Comparison of ENCODE assay signal across 24 cellular contexts in genomic region chr12:102993537-102993936, GRCh38. TPM values are rescaled to one million over a fixed set of nuclear protein-coding genes. Genes with fewer than 3 reads are reported as not detected.
A peak's percentile ranks its signal among the peaks of the same experiment; 100 is the strongest.
DNase-seq lines count a peak whose midpoint lies in the region; ATAC-seq, FAIRE-seq and TF ChIP-seq lines count a peak whose summit lies in the region.
"Had no signal": no experiment of that assay in that cellular context is flagged by ENCODE, and none has a peak within 500 bp of the region (broad histone marks: within the 10 kb centered on the region; RNA-seq: fewer than 3 reads in every experiment).

No MANE protein-coding gene starts in this region.

- WGBS in GM12878 (ENCODE audit: insufficient coverage, insufficient replicate concordance, low lambda C conversion rate, missing lambda C conversion rate) = 28% methylated on average over 1 of the region's 1 CpG

- no peaks in the 10 kb centered on the region for H3K36me3 ChIP-seq in GM12878 (ENCODE audit: control insufficient read depth in 2 of 2, insufficient read depth in 2 of 2, low read length in 1 of 2)

- no TSS peak for BruUV-seq in GM12878 (replicated peaks; lab: Mats Ljungman, UMichigan)

- H2AFZ ChIP-seq in GM12878 (ENCODE audit: control insufficient read depth, low read depth, low read length) = no peak overlapping the region
- H2AFZ ChIP-seq: GM23248 had no signal

- CTCF ChIA-PET in activated CD8-positive, alpha-beta T cell treated with anti-CD3 and anti-CD28 coated beads, Interleukin-2, amount 10 ng/mL, durations not matched to agents 7 days and 5 days (lab: Charles Lee) = no interaction called here
- CTCF ChIA-PET in activated CD8-positive, alpha-beta T cell treated with anti-CD3 and anti-CD28 coated beads for 36 hours (lab: Charles Lee) = no interaction called here
- CTCF ChIA-PET in GM12878 (lab: Yijun Ruan, JAX) = interaction anchor here (0.7 to 4.1 kb wide), 19 partner anchors 9 to 555 kb away, joined by 3 to 18 read pairs (median 4); no protein-coding TSS in a partner anchor

- POLR2A ChIA-PET in activated CD8-positive, alpha-beta T cell treated with anti-CD3 and anti-CD28 coated beads, Interleukin-2, amount 10 ng/mL, durations not matched to agents 7 days and 5 days (lab: Charles Lee) = no interaction called here
- POLR2A ChIA-PET in activated CD8-positive, alpha-beta T cell treated with anti-CD3 and anti-CD28 coated beads for 36 hours (lab: Charles Lee) = no interaction called here
- POLR2A ChIA-PET in GM12878 (lab: Charles Lee) = interaction anchor here (0.8 to 1.9 kb wide), 6 partner anchors 9 to 509 kb away, joined by 3 to 6 read pairs (median 4); no protein-coding TSS in a partner anchor

- in situ Hi-C loops in KBM-7 (cut with MboI; ENCODE audit: low pct_unique_long_range_greater_than_20kb, low sequenced_read_pairs) (no loop called here), GM12878 (cut with MboI) (no loop called here)

- no peak overlapping the region for H3K9ac ChIP-seq in GM12878 (ENCODE audit: control insufficient read depth, insufficient read depth, low read length)
- H3K9ac ChIP-seq: GM23248 had no signal

- no peaks in the 10 kb centered on the region for H3K36me3 Mint-ChIP-seq in activated CD8-positive, alpha-beta T cell treated with anti-CD3 and anti-CD28 coated beads, Interleukin-2, amount 10 ng/mL, durations not matched to agents 7 days and 5 days (ENCODE audit: low read depth)
- H3K36me3 Mint-ChIP-seq in activated CD8-positive, alpha-beta T cell treated with anti-CD3 and anti-CD28 coated beads for 36 hours (ENCODE audit: low read depth) = no peaks in the 10 kb centered on the region
- H3K36me3 Mint-ChIP-seq in stimulated activated memory B cell treated with anti-CD40 and anti-IgM and Interleukin-4, amounts not matched to agents 10 μg/mL and 1 μg/mL and 100 μg/mL, for 72 hours = peaks cover 11% of the 10 kb centered on the region
- H3K36me3 Mint-ChIP-seq: CD4-positive, alpha-beta memory T cell had no signal

- TF ChIP-seq EP300 in GM12878 (IDR thresholded peaks at IDR 0.05; ENCODE audit: borderline replicate concordance in 1 of 2, control insufficient read depth in 1 of 2, low read depth in 2 of 2, low read length in 2 of 2) = no peak

- no peak for DNase-seq in activated CD8-positive, alpha-beta T cell treated with anti-CD3 and anti-CD28 coated beads, Interleukin-2, amount 10 ng/mL, durations not matched to agents 7 days and 5 days
- DNase-seq in activated CD8-positive, alpha-beta T cell treated with anti-CD3 and anti-CD28 coated beads for 36 hours = no peak
- DNase-seq in KBM-7 (peak; percentile 5), GM12878 (ENCODE audit: low read depth, low spot score) (no peak), Ammon's horn (ENCODE audit: low spot score) (no peak)
- no peak for DNase-seq in activated CD4-positive, alpha-beta T cell treated with anti-CD3 and anti-CD28 coated beads for 48 hours
- DNase-seq: 8988T, ACHN, AML-193, C1 segment of cervical spinal cord, Calu3, COR-L47, DMS53, DMS79 treated with DMSO at 0.1 percent for 48 hours, GM23248, H9 had no signal

- RAD21 ChIA-PET in GM12878 (lab: Charles Lee; ENCODE audit: unreplicated experiment) = interaction anchor here (0.7 to 5.0 kb wide), 18 partner anchors 9 to 286 kb away, joined by 3 to 54 read pairs (median 4); no protein-coding TSS in a partner anchor

- no peaks in the 10 kb centered on the region for H4K20me1 ChIP-seq in GM12878 (ENCODE audit: control insufficient read depth, insufficient read depth)

- peaks cover 13% of the 10 kb centered on the region for H3K4me1 Mint-ChIP-seq in activated CD8-positive, alpha-beta T cell treated with anti-CD3 and anti-CD28 coated beads, Interleukin-2, amount 10 ng/mL, durations not matched to agents 7 days and 5 days (ENCODE audit: low read depth)
- peaks cover 6% of the 10 kb centered on the region for H3K4me1 Mint-ChIP-seq in activated CD8-positive, alpha-beta T cell treated with anti-CD3 and anti-CD28 coated beads for 36 hours (ENCODE audit: low read depth)
- H3K4me1 Mint-ChIP-seq in stimulated activated memory B cell treated with anti-CD40 and anti-IgM and Interleukin-4, amounts not matched to agents 10 μg/mL and 1 μg/mL and 100 μg/mL, for 72 hours = no peaks in the 10 kb centered on the region
- H3K4me1 Mint-ChIP-seq: H9 had no signal

- no peak overlapping the region for H3K27ac Mint-ChIP-seq in activated CD8-positive, alpha-beta T cell treated with anti-CD3 and anti-CD28 coated beads, Interleukin-2, amount 10 ng/mL, durations not matched to agents 7 days and 5 days
- H3K27ac Mint-ChIP-seq in activated CD8-positive, alpha-beta T cell treated with anti-CD3 and anti-CD28 coated beads for 36 hours = no peak overlapping the region
- H3K27ac Mint-ChIP-seq in stimulated activated memory B cell treated with anti-CD40 and anti-IgM and Interleukin-4, amounts not matched to agents 10 μg/mL and 1 μg/mL and 100 μg/mL, for 72 hours = no peak overlapping the region
- H3K27ac Mint-ChIP-seq: CD4-positive, alpha-beta memory T cell; H9 had no signal

- no peak for FAIRE-seq in GM12878 (lab: Jason Lieb, UNC)
- FAIRE-seq: A549, G401.6, GM18507 had no signal

- no peak for TF ChIP-seq POLR2A in GM12878 (IDR thresholded peaks at IDR 0.05; ENCODE audit: low read depth, low read length)

- peak; percentile 39 for ATAC-seq in activated CD8-positive, alpha-beta T cell treated with anti-CD3 and anti-CD28 coated beads, Interleukin-2, amount 10 ng/mL, durations not matched to agents 7 days and 5 days
- no peak for ATAC-seq in activated CD8-positive, alpha-beta T cell treated with anti-CD3 and anti-CD28 coated beads for 36 hours
- ATAC-seq in GM12878 (peak; percentile 10; the same call in 2 of the 3 replicates), GM21576 (IDR thresholded peaks at IDR 0.05; ENCODE audit: unreplicated experiment) (no peak)
- ATAC-seq in stimulated activated memory B cell treated with anti-CD40 and anti-IgM and Interleukin-4, amounts not matched to agents 10 μg/mL and 1 μg/mL and 100 μg/mL, for 72 hours = peak; percentile 20
- ATAC-seq: HCT116 had no signal

- peaks cover 2% of the 10 kb centered on the region; the same call in 1 of the 3 replicates for H3K9me3 ChIP-seq in GM12878 (replicated peaks; ENCODE audit: control insufficient read depth, insufficient read depth, low read length)

- no peak overlapping the region for H3K4me2 ChIP-seq in GM12878 (ENCODE audit: control insufficient read depth, insufficient read depth)
- H3K4me2 ChIP-seq: A549 had no signal

- no peak overlapping the region for H3K27ac ChIP-seq in GM12878 (ENCODE audit: control insufficient read depth, insufficient read depth)
- H3K27ac ChIP-seq: A549, GM23248 had no signal

- TF ChIP-seq RAD21 in GM12878 (IDR thresholded peaks at IDR 0.05; ENCODE audit: insufficient read depth, low read depth, low read length) = no peak

- H3K4me3 ChIP-seq in GM12878 = no peak overlapping the region
- H3K4me3 ChIP-seq: A549, GM23248 had no signal

- no peaks in the 10 kb centered on the region for H3K9me3 Mint-ChIP-seq in activated CD8-positive, alpha-beta T cell treated with anti-CD3 and anti-CD28 coated beads, Interleukin-2, amount 10 ng/mL, durations not matched to agents 7 days and 5 days (ENCODE audit: insufficient read depth)
- peaks cover 1% of the 10 kb centered on the region for H3K9me3 Mint-ChIP-seq in activated CD8-positive, alpha-beta T cell treated with anti-CD3 and anti-CD28 coated beads for 36 hours
- peaks cover 11% of the 10 kb centered on the region for H3K9me3 Mint-ChIP-seq in stimulated activated memory B cell treated with anti-CD40 and anti-IgM and Interleukin-4, amounts not matched to agents 10 μg/mL and 1 μg/mL and 100 μg/mL, for 72 hours

- intact Hi-C loops in activated CD8-positive, alpha-beta T cell treated with anti-CD3 and anti-CD28 coated beads for 36 hours (cut with micrococcal nuclease) = no loop called here
- intact Hi-C loops in GM12878 (cut with micrococcal nuclease; ENCODE audit: unreplicated experiment) = loop anchor here (2.0 to 5.0 kb wide), 2 partner anchors 119 to 187 kb away; no protein-coding TSS in a partner anchor

- no peaks in the 10 kb centered on the region for H3K79me2 ChIP-seq in GM12878 (ENCODE audit: control insufficient read depth, insufficient read depth, low read length)

- no peaks in the 10 kb centered on the region for H3K27me3 Mint-ChIP-seq in activated CD8-positive, alpha-beta T cell treated with anti-CD3 and anti-CD28 coated beads, Interleukin-2, amount 10 ng/mL, durations not matched to agents 7 days and 5 days (ENCODE audit: low read depth)
- H3K27me3 Mint-ChIP-seq in activated CD8-positive, alpha-beta T cell treated with anti-CD3 and anti-CD28 coated beads for 36 hours = peaks cover 1% of the 10 kb centered on the region
- H3K27me3 Mint-ChIP-seq in stimulated activated memory B cell treated with anti-CD40 and anti-IgM and Interleukin-4, amounts not matched to agents 10 μg/mL and 1 μg/mL and 100 μg/mL, for 72 hours = no peaks in the 10 kb centered on the region

- H3K4me1 ChIP-seq in GM12878 (ENCODE audit: control insufficient read depth, insufficient read depth, low read length) = no peaks in the 10 kb centered on the region; the same call in 1 of the 2 replicates
- H3K4me1 ChIP-seq: A549 had no signal

- H3K4me3 Mint-ChIP-seq in activated CD8-positive, alpha-beta T cell treated with anti-CD3 and anti-CD28 coated beads, Interleukin-2, amount 10 ng/mL, durations not matched to agents 7 days and 5 days = no peak overlapping the region
- H3K4me3 Mint-ChIP-seq in activated CD8-positive, alpha-beta T cell treated with anti-CD3 and anti-CD28 coated beads for 36 hours = no peak overlapping the region
- H3K4me3 Mint-ChIP-seq in stimulated activated memory B cell treated with anti-CD40 and anti-IgM and Interleukin-4, amounts not matched to agents 10 μg/mL and 1 μg/mL and 100 μg/mL, for 72 hours = no peak overlapping the region
- H3K4me3 Mint-ChIP-seq: CD4-positive, alpha-beta memory T cell; H9 had no signal

- no peaks in the 10 kb centered on the region for H3K27me3 ChIP-seq in GM12878 (replicated peaks in 1 of 2; ENCODE audit: control insufficient read depth in 2 of 2, insufficient read depth in 2 of 2, low read length in 1 of 2)

- TF ChIP-seq CTCF in activated CD8-positive, alpha-beta T cell treated with anti-CD3 and anti-CD28 coated beads for 36 hours (IDR thresholded peaks at IDR 0.05) = no peak
- no peak for TF ChIP-seq CTCF in GM12878 (IDR thresholded peaks at IDR 0.05 in 2 of 3, conservative IDR thresholded peaks at IDR 0.05 in 1 of 3; ENCODE audit: control insufficient read depth in 2 of 3, extremely low read depth in 1 of 3, insufficient read depth in 1 of 3, low read depth in 3 of 3, low read length in 3 of 3)

- SMC1A ChIA-PET in GM12878 (lab: Charles Lee; ENCODE audit: uncharacterized antibody, unreplicated experiment) = interaction anchor here (0.6 to 4.8 kb wide), 25 partner anchors 9 to 554 kb away, joined by 3 to 37 read pairs (median 7); no protein-coding TSS in a partner anchor

RNA-seq across cellular contexts. Expression of gene ASCL1, which starts 36.1 kb away (rescaled TPM):
- total RNA-seq in activated CD8-positive, alpha-beta T cell treated with anti-CD3 and anti-CD28 coated beads, Interleukin-2, amount 10 ng/mL, durations not matched to agents 7 days and 5 days = not detected
- total RNA-seq in activated CD8-positive, alpha-beta T cell treated with anti-CD3 and anti-CD28 coated beads for 36 hours = not detected
- total RNA-seq in GM12878 (2013; cell fraction: nucleolus; rRNA removed) = 25.2 and 26.4 TPM in 2 replicates
- 18.2 and 18.4 TPM in 2 replicates for total RNA-seq in GM12878 (2014; rRNA removed)
- 11.2 and 12.6 TPM in 2 replicates for total RNA-seq in GM12878 (2014; rRNA removed; fragmentation: Illumina TruSeq; extraction: Trizol)
- 20.2 and 21.4 TPM in 2 replicates for total RNA-seq in GM12878 (2021)
- 0.72 TPM for polyA plus RNA-seq in GM12878 (2011; ENCODE audit: low read depth)
- polyA plus RNA-seq in GM12878 (2011; rRNA removed) = 56.2 and 61.1 TPM in 2 replicates
- polyA plus RNA-seq in GM12878 (2011; cell fraction: cytosol; rRNA removed) = 68.1 and 75.3 TPM in 2 replicates
- polyA plus RNA-seq in GM12878 (2011; cell fraction: nucleus; rRNA removed) = 32.5 and 37.1 TPM in 2 replicates
- 0.96 and 1.8 TPM in 2 replicates for polyA plus RNA-seq in GM12878 (2012)
- polyA plus RNA-seq in GM12878 (2014; fragmentation: Illumina TruSeq; extraction: Trizol) = 19.3 and 19.6 TPM in 2 replicates
- polyA plus RNA-seq in GM12878 (2014; fragmentation: Nextera tagmentation; extraction: Ambion mirVana) = 10 to 100 TPM; 10.6 to 11.3 TPM
- polyA plus RNA-seq in GM12878 (2014; rRNA removed) = 21.8 and 26.8 TPM in 2 replicates
- 10 to 100 TPM; 31.1 to 34.1 TPM for polyA plus RNA-seq in GM12878 (2016; fragmentation: Nextera tagmentation; extraction: Ambion mirVana)
- 24.4 and 31.1 TPM in 2 replicates for polyA minus RNA-seq in GM12878 (2011; rRNA and poly(A)+ RNA removed)
- 16.3 and 19.0 TPM in 2 replicates for polyA minus RNA-seq in GM12878 (2011; cell fraction: cytosol; rRNA and poly(A)+ RNA removed)
- 16.0 and 22.7 TPM in 2 replicates for polyA minus RNA-seq in GM12878 (2011; cell fraction: nucleus; rRNA and poly(A)+ RNA removed)
- total RNA-seq: Calu3; CD4-positive, alpha-beta memory T cell; GM23248; H4; H9 had no signal
- polyA plus RNA-seq: CD4-positive, alpha-beta memory T cell; GM23248 had no signal

Comparison
In these comparisons a context has a peak if more than half of its experiments do, and no peak if none do; other contexts are left out.
1. ATAC-seq: peak in activated CD8-positive, alpha-beta T cell treated with anti-CD3 and anti-CD28 coated beads, Interleukin-2, amount 10 ng/mL, durations not matched to agents 7 days and 5 days (single experiment), GM12878 (single experiment) and stimulated activated memory B cell treated with anti-CD40 and anti-IgM and Interleukin-4, amounts not matched to agents 10 μg/mL and 1 μg/mL and 100 μg/mL, for 72 hours (single experiment); none in activated CD8-positive, alpha-beta T cell treated with anti-CD3 and anti-CD28 coated beads for 36 hours (single experiment) and GM21576 (single experiment).
2. RNA of gene ASCL1, which starts 36.1 kb away (total RNA-seq): 11.2 to 26.4 TPM in GM12878; not detected in activated CD8-positive, alpha-beta T cell treated with anti-CD3 and anti-CD28 coated beads for 36 hours and not detected in activated CD8-positive, alpha-beta T cell treated with anti-CD3 and anti-CD28 coated beads, Interleukin-2, amount 10 ng/mL, durations not matched to agents 7 days and 5 days; every median in the first group is over 10 times any median in the second.